ENCODE assay signal across 2 cellular contexts in the genomic region with DNA sequence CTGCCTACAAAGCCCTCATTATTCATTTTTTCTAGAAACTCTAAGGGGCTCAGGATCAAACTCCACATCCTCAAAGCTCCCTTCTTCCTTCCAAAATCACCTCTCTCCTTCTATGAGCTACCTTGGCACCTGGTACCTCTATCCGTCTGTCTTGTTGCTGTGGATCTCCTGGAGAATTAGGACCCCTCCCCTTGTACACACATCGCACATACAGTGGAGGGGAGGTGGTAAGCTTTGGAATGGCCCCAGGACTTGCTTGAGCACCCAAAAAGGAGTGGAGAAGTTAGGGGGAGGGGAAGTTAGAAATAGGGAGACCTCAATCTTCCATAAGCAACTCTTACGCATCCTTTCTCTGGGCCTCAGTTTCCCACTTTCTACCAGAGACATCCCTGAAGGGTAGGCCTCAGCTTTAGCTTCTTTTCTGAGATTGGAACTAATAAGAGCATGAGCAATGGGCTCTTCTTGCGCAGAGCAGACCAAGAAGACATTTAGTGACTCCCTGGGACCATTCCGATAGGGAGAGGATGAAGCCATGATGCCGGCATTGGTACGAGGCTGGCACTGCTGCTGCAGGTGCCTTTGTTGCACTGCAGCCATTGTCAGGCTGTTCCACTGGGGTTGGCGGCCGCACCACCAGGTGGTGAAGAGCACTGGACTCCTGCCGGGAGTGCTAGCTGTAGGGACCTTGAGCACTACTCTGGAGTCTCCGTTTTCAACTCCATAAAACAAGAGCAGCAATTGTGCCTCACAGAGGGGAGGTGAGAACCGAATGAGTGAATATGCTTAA.
TF ChIP-seq lines count a peak whose summit lies in the region.

No MANE protein-coding gene starts in this region.

TF ChIP-seq in SK-N-SH, 30 proteins besides CTCF, POLR2A, EP300 and RAD21 (continued from another document):
- TF ChIP-seq, protein P1, sequence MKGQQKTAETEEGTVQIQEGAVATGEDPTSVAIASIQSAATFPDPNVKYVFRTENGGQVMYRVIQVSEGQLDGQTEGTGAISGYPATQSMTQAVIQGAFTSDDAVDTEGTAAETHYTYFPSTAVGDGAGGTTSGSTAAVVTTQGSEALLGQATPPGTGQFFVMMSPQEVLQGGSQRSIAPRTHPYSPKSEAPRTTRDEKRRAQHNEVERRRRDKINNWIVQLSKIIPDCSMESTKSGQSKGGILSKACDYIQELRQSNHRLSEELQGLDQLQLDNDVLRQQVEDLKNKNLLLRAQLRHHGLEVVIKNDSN (IDR thresholded peaks at IDR 0.05; ENCODE audit: borderline replicate concordance, low read depth) = no peak
- TF ChIP-seq NRF1 (IDR thresholded peaks at IDR 0.05; ENCODE audit: low read depth, low read length) = no peak
- no peak for TF ChIP-seq RCOR1 (IDR thresholded peaks at IDR 0.05; ENCODE audit: low read length)
- TF ChIP-seq, protein P2, sequence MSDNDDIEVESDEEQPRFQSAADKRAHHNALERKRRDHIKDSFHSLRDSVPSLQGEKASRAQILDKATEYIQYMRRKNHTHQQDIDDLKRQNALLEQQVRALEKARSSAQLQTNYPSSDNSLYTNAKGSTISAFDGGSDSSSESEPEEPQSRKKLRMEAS (IDR thresholded peaks at IDR 0.05; ENCODE audit: low read depth) = no peak
- no peak for TF ChIP-seq ELF1 (IDR thresholded peaks at IDR 0.05)
- no peak for TF ChIP-seq FOXM1 (IDR thresholded peaks at IDR 0.05; ENCODE audit: low read depth)
- TF ChIP-seq FOXJ3 (CRISPR knock-in tag; IDR thresholded peaks at IDR 0.05) = no peak
- no peak for TF ChIP-seq RXRA (IDR thresholded peaks at IDR 0.05; ENCODE audit: borderline replicate concordance, low read depth)

TF ChIP-seq in SK-N-SH treated with all-trans-retinoic acid at 6 μM for 48 hours, 23 proteins besides CTCF, POLR2A, EP300 and RAD21 (continued from another document):
- TF ChIP-seq, protein P3, sequence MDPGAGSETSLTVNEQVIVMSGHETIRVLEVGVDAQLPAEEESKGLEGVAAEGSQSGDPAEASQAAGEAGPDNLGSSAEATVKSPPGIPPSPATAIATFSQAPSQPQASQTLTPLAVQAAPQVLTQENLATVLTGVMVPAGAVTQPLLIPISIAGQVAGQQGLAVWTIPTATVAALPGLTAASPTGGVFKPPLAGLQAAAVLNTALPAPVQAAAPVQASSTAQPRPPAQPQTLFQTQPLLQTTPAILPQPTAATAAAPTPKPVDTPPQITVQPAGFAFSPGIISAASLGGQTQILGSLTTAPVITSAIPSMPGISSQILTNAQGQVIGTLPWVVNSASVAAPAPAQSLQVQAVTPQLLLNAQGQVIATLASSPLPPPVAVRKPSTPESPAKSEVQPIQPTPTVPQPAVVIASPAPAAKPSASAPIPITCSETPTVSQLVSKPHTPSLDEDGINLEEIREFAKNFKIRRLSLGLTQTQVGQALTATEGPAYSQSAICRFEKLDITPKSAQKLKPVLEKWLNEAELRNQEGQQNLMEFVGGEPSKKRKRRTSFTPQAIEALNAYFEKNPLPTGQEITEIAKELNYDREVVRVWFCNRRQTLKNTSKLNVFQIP (CRISPR knock-in tag; IDR thresholded peaks at IDR 0.05; ENCODE audit: borderline replicate concordance, low read depth) = no peak
